Comparison of ENCODE assay signal across 17 cellular contexts in genomic region chr14:89576960-89577359, GRCh38.
DNase-seq lines count a peak whose midpoint lies in the region; ATAC-seq and TF ChIP-seq lines count a peak whose summit lies in the region.
"Had no signal": no experiment of that assay in that cellular context is flagged by ENCODE, and none has a peak within 500 bp of the region (broad histone marks: within the 10 kb centered on the region; RNA-seq: fewer than 3 reads in every experiment).

No MANE protein-coding gene starts in this region.

- H3K9me3 Mint-ChIP-seq in endothelial cell (ENCODE audit: unreplicated experiment), result no peaks in the 10 kb centered on the region
- H3K9me3 Mint-ChIP-seq: activated naive CD4-positive, alpha-beta T cell treated with anti-CD3 and anti-CD28 coated beads for 36 hours; activated T-cell treated with anti-CD3 and anti-CD28 coated beads, Interleukin-2, amount 50 U/mL, for 72 hours; CD4-positive, CD25-positive, alpha-beta regulatory T cell; naive thymus-derived CD8-positive, alpha-beta T cell had no signal

- H3K4me2 ChIP-seq in IMR-90 (ENCODE audit: low read depth, low read length) (no peak overlapping the region), Karpas-422 (ENCODE audit: low read depth, low read length, poor library complexity, severe bottlenecking) (no peak overlapping the region)

- POLR2A ChIA-PET in IMR-90 (lab: Charles Lee; ENCODE audit: unreplicated experiment), result no interaction called here

- CTCF ChIA-PET in IMR-90 (lab: Yijun Ruan, JAX), result interaction anchor here (0.6 to 0.7 kb wide), 2 partner anchors 338 to 596 kb away, joined by 6 to 7 read pairs; no protein-coding TSS in a partner anchor

- no peak overlapping the region for H3K18ac ChIP-seq in IMR-90 (ENCODE audit: low read depth, low read length)

- WGBS in IMR-90 (ENCODE audit: extremely low coverage in 2 of 2, insufficient read length in 1 of 2), 2 experiments, result no CpG with 5 or more reads among the region's 8 CpGs

- TF ChIP-seq CTCF in IMR-90 (conservative IDR thresholded peaks at IDR 0.05; ENCODE audit: low read depth, low read length) (no peak), endothelial cell (IDR thresholded peaks at IDR 0.05; ENCODE audit: unreplicated experiment) (no peak), left lung (IDR thresholded peaks at IDR 0.05) (no peak), tibial artery (IDR thresholded peaks at IDR 0.05) (no peak)

- no peak overlapping the region for H4K91ac ChIP-seq in IMR-90 (ENCODE audit: insufficient read depth, low read depth, low read length)

- no peak for TF ChIP-seq RAD21 in IMR-90 (IDR thresholded peaks at IDR 0.05; ENCODE audit: low read length)

- no peak overlapping the region for H4K5ac ChIP-seq in IMR-90 (ENCODE audit: low read depth, low read length)

- H3K4me1 ChIP-seq in IMR-90 (ENCODE audit: control insufficient read depth, insufficient read depth, low read length) (peaks cover 9% of the 10 kb centered on the region), left lung (peaks cover 0 to 21% of the 10 kb centered on the region in 2 donors), tibial artery (peaks cover 0 to 48% (median 12%) of the 10 kb centered on the region in 4 donors), Karpas-422 (ENCODE audit: low read length) (no peaks in the 10 kb centered on the region)
- H3K4me1 ChIP-seq: foreskin keratinocyte had no signal

- H3K23ac ChIP-seq in IMR-90 (ENCODE audit: low read depth, low read length), result 0 out of 2 replicates have a peak overlapping the region, but pooled peaks have one; percentile 67

- in situ Hi-C loops in IMR-90 (cut with MboI; ENCODE audit: low sequenced_read_pairs), result no loop called here

- no peak overlapping the region for H3K4me3 ChIP-seq in IMR-90 (ENCODE audit: insufficient read depth, low read depth, low read length)
- peak overlapping the region in 1 of 2 donors; percentile 6 for H3K4me3 ChIP-seq in left lung
- peak overlapping the region; percentile 32 to 39 for H3K4me3 ChIP-seq in tibial artery
- H3K4me3 ChIP-seq in Karpas-422 (ENCODE audit: low read length), result no peak overlapping the region
- H3K4me3 ChIP-seq: sigmoid colon had no signal

- H3K4me1 Mint-ChIP-seq in endothelial cell (ENCODE audit: unreplicated experiment), result peaks cover 38% of the 10 kb centered on the region

- H4K20me1 ChIP-seq in IMR-90 (ENCODE audit: insufficient read depth, low read length) (peaks cover 4% of the 10 kb centered on the region), Karpas-422 (ENCODE audit: insufficient read depth, low read depth, low read length) (no peaks in the 10 kb centered on the region)

- ATAC-seq in IMR-90 (ENCODE audit: low read depth) (no peak), left lung (peak; percentile 12)
- ATAC-seq: activated T-cell treated with anti-CD3 and anti-CD28 coated beads, Interleukin-2, amount 50 U/mL, for 72 hours; foreskin keratinocyte; naive thymus-derived CD8-positive, alpha-beta T cell had no signal

- H2BK20ac ChIP-seq in IMR-90 (ENCODE audit: low read depth, low read length), result no peak overlapping the region

- H3K27ac ChIP-seq in IMR-90 (ENCODE audit: insufficient read depth, low read length) (no peak overlapping the region), left lung (no peak overlapping the region), tibial artery (peak overlapping the region; percentile 76), Karpas-422 (ENCODE audit: low read length) (no peak overlapping the region)
- H3K27ac ChIP-seq: epithelial cell of prostate, foreskin keratinocyte had no signal

- no peak overlapping the region for H3K4me3 Mint-ChIP-seq in endothelial cell (ENCODE audit: unreplicated experiment)
- H3K4me3 Mint-ChIP-seq: activated naive CD4-positive, alpha-beta T cell treated with anti-CD3 and anti-CD28 coated beads for 36 hours; activated T-cell treated with anti-CD3 and anti-CD28 coated beads, Interleukin-2, amount 50 U/mL, for 72 hours; naive thymus-derived CD8-positive, alpha-beta T cell had no signal

- DNase-seq in IMR-90, result peak; percentile 5
- DNase-seq in endothelial cell (ENCODE audit: low spot score), result no peak
- no peak for DNase-seq in left lung
- no peak for DNase-seq in tibial artery
- DNase-seq in stimulated activated CD4-positive, alpha-beta T cell treated with anti-CD3 and anti-CD28 coated beads, Interleukin-15, amount 100 ng/mL, for 24 hours, result no peak
- no peak for DNase-seq in Karpas-422
- no peak for DNase-seq in RPMI8226
- DNase-seq: activated CD4-positive, alpha-beta T cell treated with anti-CD3 and anti-CD28 coated beads for 1 hour; activated naive CD4-positive, alpha-beta T cell treated with anti-CD3 and anti-CD28 coated beads for 36 hours; activated T-cell treated with anti-CD3 and anti-CD28 coated beads, Interleukin-2, amount 50 U/mL, for 72 hours; amniotic stem cell; CD4-positive, CD25-positive, alpha-beta regulatory T cell; foreskin keratinocyte; naive thymus-derived CD8-positive, alpha-beta T cell; NCI-H1694 treated with DMSO at 0.1 percent for 48 hours had no signal

- no peak overlapping the region for H3K56ac ChIP-seq in IMR-90 (ENCODE audit: extremely low read depth, insufficient read depth, low read length)

- no peaks in the 10 kb centered on the region for H3K9me3 ChIP-seq in IMR-90 (ENCODE audit: control insufficient read depth, insufficient read depth, low read length)
- H3K9me3 ChIP-seq in left lung, result no peaks in the 10 kb centered on the region
- H3K9me3 ChIP-seq in tibial artery, result no peaks in the 10 kb centered on the region
- no peaks in the 10 kb centered on the region for H3K9me3 ChIP-seq in Karpas-422 (ENCODE audit: low read length)
- H3K9me3 ChIP-seq: sigmoid colon had no signal

- H3K9me1 ChIP-seq in IMR-90 (ENCODE audit: insufficient read depth, low read length), result peaks cover 6% of the 10 kb centered on the region; the same call in 1 of the 2 replicates

- no peak overlapping the region for H2BK5ac ChIP-seq in IMR-90 (ENCODE audit: low read depth, low read length, poor library complexity, severe bottlenecking)

- dilution Hi-C loops in IMR-90 (cut with HindIII; ENCODE audit: low sequenced_read_pairs, unreplicated experiment), result no loop called here

- intact Hi-C loops in IMR-90 (cut with micrococcal nuclease) (no loop called here), left lung (cut with DNase I) (no loop called here), tibial artery (cut with DNase I; ENCODE audit: low total_unique reads) (no loop called here)

- H3K14ac ChIP-seq in IMR-90 (replicated peaks; ENCODE audit: low read depth, low read length), result no peak overlapping the region; the same call in 1 of the 2 replicates

- no peaks in the 10 kb centered on the region for H3K9me2 ChIP-seq in Karpas-422 (replicated peaks; ENCODE audit: insufficient read depth, low read length)

- no peaks in the 10 kb centered on the region for H3K27me3 ChIP-seq in IMR-90 (ENCODE audit: control insufficient read depth, insufficient read depth, low read length)
- no peaks in the 10 kb centered on the region for H3K27me3 ChIP-seq in left lung
- no peaks in the 10 kb centered on the region for H3K27me3 ChIP-seq in tibial artery
- H3K27me3 ChIP-seq in Karpas-422 (ENCODE audit: low read length), result no peaks in the 10 kb centered on the region
- H3K27me3 ChIP-seq: foreskin keratinocyte, sigmoid colon had no signal

- H3K4ac ChIP-seq in IMR-90 (ENCODE audit: low read depth, low read length), result no peak overlapping the region

- peaks cover 1% of the 10 kb centered on the region for H3K27me3 Mint-ChIP-seq in endothelial cell (ENCODE audit: unreplicated experiment)
- H3K27me3 Mint-ChIP-seq: CD4-positive, CD25-positive, alpha-beta regulatory T cell; naive thymus-derived CD8-positive, alpha-beta T cell had no signal

- H2AK9ac ChIP-seq in IMR-90 (replicated peaks; ENCODE audit: low read depth, low read length, poor library complexity), result no peak overlapping the region

- no peak overlapping the region for H4K8ac ChIP-seq in IMR-90 (ENCODE audit: low read depth in 2 of 2, low read length in 2 of 2)

- peaks cover 37 to 46% of the 10 kb centered on the region in 2 experiments for H3K79me1 ChIP-seq in IMR-90 (ENCODE audit: low read depth in 1 of 2, low read length in 2 of 2)

- TF ChIP-seq POLR2A in IMR-90 (IDR thresholded peaks at IDR 0.05; ENCODE audit: low read depth, low read length), result no peak

- H2AK5ac ChIP-seq in IMR-90 (ENCODE audit: low read depth, low read length), result no peak overlapping the region

- no TSS peak for BruUV-seq in IMR-90 (replicated peaks; lab: Mats Ljungman, UMichigan)

- peaks cover 13% of the 10 kb centered on the region; the same call in 1 of the 2 replicates for H3K36me3 ChIP-seq in IMR-90 (ENCODE audit: control insufficient read depth, insufficient read depth, low read length)
- H3K36me3 ChIP-seq in left lung, result peaks cover 0 to 6% of the 10 kb centered on the region in 2 donors
- peaks cover 0 to 5% (median 0%) of the 10 kb centered on the region in 3 donors for H3K36me3 ChIP-seq in tibial artery
- H3K36me3 ChIP-seq in Karpas-422 (ENCODE audit: insufficient read depth, low read length), result no peaks in the 10 kb centered on the region
- H3K36me3 ChIP-seq: sigmoid colon had no signal

- H2AFZ ChIP-seq in IMR-90 (replicated peaks; ENCODE audit: low read length, poor library complexity) (no peak overlapping the region), Karpas-422 (ENCODE audit: low read length) (no peak overlapping the region)

- no peak overlapping the region for H2BK15ac ChIP-seq in IMR-90 (ENCODE audit: low read depth, low read length)

- H3K27ac Mint-ChIP-seq in endothelial cell (ENCODE audit: unreplicated experiment), result peak overlapping the region; percentile 6
- H3K27ac Mint-ChIP-seq: activated naive CD4-positive, alpha-beta T cell treated with anti-CD3 and anti-CD28 coated beads for 36 hours had no signal

- no peaks in the 10 kb centered on the region for H3K79me2 ChIP-seq in Karpas-422 (ENCODE audit: low read length)

- H3K9ac ChIP-seq in IMR-90 (ENCODE audit: low read depth, low read length), result no peak overlapping the region
- no peak overlapping the region for H3K9ac ChIP-seq in Karpas-422 (ENCODE audit: low read length)

- H2BK120ac ChIP-seq in IMR-90 (ENCODE audit: low read depth, low read length), result no peak overlapping the region

- H3K36me3 Mint-ChIP-seq in endothelial cell (ENCODE audit: low read depth, unreplicated experiment), result peaks cover 5% of the 10 kb centered on the region

TF ChIP-seq in IMR-90, 13 proteins besides CTCF, POLR2A, EP300 and RAD21:
- no peak for TF ChIP-seq FOS (IDR thresholded peaks at IDR 0.05; ENCODE audit: low read depth, low read length)
- TF ChIP-seq RCOR1 (IDR thresholded peaks at IDR 0.05; ENCODE audit: insufficient replicate concordance, low read length), result no peak
- TF ChIP-seq ELK1 (IDR thresholded peaks at IDR 0.05; ENCODE audit: borderline replicate concordance, low read depth, low read length), result no peak
TF ChIP-seq in IMR-90: peak in this region for 0.

Comparison
In these comparisons a context has a peak if more than half of its experiments do, and no peak if none do; other contexts are left out.
1. H3K27ac ChIP-seq: peak in tibial artery (2 of 2); none in IMR-90 (single experiment), left lung (0 of 2) and Karpas-422 (single experiment).
2. H3K4me3 ChIP-seq: peak in tibial artery (2 of 2); none in IMR-90 (single experiment) and Karpas-422 (single experiment).